10 cellular contexts compared by ENCODE assay signal in genomic region chr7:2761801-2762497, GRCh38.
DNase-seq lines count a peak whose midpoint lies in the region; ATAC-seq and TF ChIP-seq lines count a peak whose summit lies in the region.
"Had no signal": no experiment of that assay in that cellular context is flagged by ENCODE, and none has a peak within 500 bp of the region (broad histone marks: within the 10 kb centered on the region; RNA-seq: fewer than 3 reads in every experiment).

No MANE protein-coding gene starts in this region.

- TF ChIP-seq CTCF in Peyer's patch (IDR thresholded peaks at IDR 0.05), result no peak
- no peak for TF ChIP-seq CTCF in coronary artery (IDR thresholded peaks at IDR 0.05)

- no peaks in the 10 kb centered on the region for H3K27me3 ChIP-seq in Peyer's patch
- H3K27me3 ChIP-seq: SJCRH30 had no signal

- no peaks in the 10 kb centered on the region for H3K36me3 ChIP-seq in Peyer's patch
- H3K36me3 ChIP-seq: SJCRH30 had no signal

- ATAC-seq in GM21390 (IDR thresholded peaks at IDR 0.05; ENCODE audit: unreplicated experiment), result no peak

- DNase-seq in Peyer's patch (no peak), coronary artery (ENCODE audit: low spot score) (no peak), myocyte (ENCODE audit: low read depth) (peak; percentile 38), DMS153 (lab: John Stamatoyannopoulos, UW) (no peak), retina (no peak)
- DNase-seq: NCI-H1105 treated with DMSO at 0.1 percent for 48 hours, NCI-H69, SJCRH30 had no signal

- H3K4me1 ChIP-seq in Peyer's patch, result peaks cover 0 to 42% (median 13%) of the 10 kb centered on the region in 4 donors

- no peak for TF ChIP-seq POLR2A in Peyer's patch (IDR thresholded peaks at IDR 0.05)

- H3K4me3 ChIP-seq in Peyer's patch, result no peak overlapping the region
- H3K4me3 ChIP-seq in coronary artery, result no peak overlapping the region
- H3K4me3 ChIP-seq: SJCRH30 had no signal

- no peaks in the 10 kb centered on the region for H3K9me3 ChIP-seq in Peyer's patch
- H3K9me3 ChIP-seq: SJCRH30 had no signal

- H3K27ac ChIP-seq in Peyer's patch (peak overlapping the region; percentile 38 to 84 (median 62)), coronary artery (peak overlapping the region; percentile 89 to 95), temporal lobe (ENCODE audit: low read depth, low read length) (peak overlapping the region; percentile 81)
- H3K27ac ChIP-seq: SJCRH30 had no signal
